21 cellular contexts compared by ENCODE assay signal in the genomic region with DNA sequence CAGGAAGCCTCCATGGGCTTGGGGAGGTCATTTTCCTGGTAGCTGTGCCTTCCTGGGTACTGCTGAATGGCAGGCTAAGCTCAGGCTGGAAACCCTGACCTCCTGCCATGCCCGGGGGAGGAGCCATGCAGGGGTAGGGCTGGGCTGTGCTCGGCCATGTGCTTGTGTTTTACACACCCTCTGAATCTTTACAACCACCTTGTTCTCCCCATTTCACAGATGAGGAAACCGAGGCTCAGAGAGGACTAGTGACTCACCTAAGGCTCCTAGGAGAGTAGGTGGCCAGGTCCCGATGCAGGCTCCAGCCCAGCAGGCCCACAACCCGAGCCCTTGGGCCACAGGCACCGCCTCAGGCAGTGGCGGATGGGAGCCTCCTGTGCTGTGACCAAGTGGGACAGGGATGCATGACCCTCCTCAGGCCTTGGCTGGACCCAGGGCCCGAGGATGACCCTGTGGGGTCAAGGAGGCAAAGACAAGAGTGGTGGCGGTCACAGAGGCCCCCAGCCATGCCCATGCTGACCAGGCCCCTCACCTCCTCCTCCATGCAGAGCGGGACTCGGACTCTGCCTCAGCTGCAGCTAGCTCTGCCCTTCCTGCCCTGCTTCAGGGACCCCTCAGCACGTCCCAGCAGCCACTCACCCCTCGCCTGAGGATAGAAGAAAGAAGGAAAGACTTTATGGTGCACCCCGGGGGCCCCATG.
DNase-seq lines count a peak whose midpoint lies in the region; ATAC-seq and TF ChIP-seq lines count a peak whose summit lies in the region.
"Had no signal": no experiment of that assay in that cellular context is flagged by ENCODE, and none has a peak within 500 bp of the region (broad histone marks: within the 10 kb centered on the region; RNA-seq: fewer than 3 reads in every experiment).

No MANE protein-coding gene starts in this region.

- H3K4me3 Mint-ChIP-seq in dendritic cell treated with granulocyte-macrophage colony-stimulating factor and Interleukin-4, amounts not matched to agents 40 ng/mL and 50 ng/mL, for 4 days = no peak overlapping the region
- H3K4me3 Mint-ChIP-seq in type B pancreatic cell = no peak overlapping the region
- H3K4me3 Mint-ChIP-seq: B cell; CD4-positive, alpha-beta T cell; H9; IgD-negative memory B cell had no signal

- H3K4me2 ChIP-seq in mesenchymal stem cell (ENCODE audit: low read length, poor library complexity, severe bottlenecking) = no peak overlapping the region

- H2BK5ac ChIP-seq in mesenchymal stem cell (ENCODE audit: low read depth, low read length, poor library complexity, severe bottlenecking) = no peak overlapping the region

- H3K4ac ChIP-seq in mesenchymal stem cell (ENCODE audit: low read depth in 1 of 2, low read length in 2 of 2) = peak overlapping the region in 1 of 2 experiments; percentile 59

- H3K18ac ChIP-seq in mesenchymal stem cell (ENCODE audit: low read depth in 1 of 2, low read length in 2 of 2) = peak overlapping the region; percentile 23 to 37

- no peak overlapping the region for H3K9ac ChIP-seq in mesenchymal stem cell (ENCODE audit: low read length)

- TF ChIP-seq POLR2A in testis (IDR thresholded peaks at IDR 0.05) = no peak

- intact Hi-C loops in Right ventricle myocardium inferior (cut with DNase I) (no loop called here), testis (cut with DNase I; ENCODE audit: low total_unique reads) (no loop called here)
- intact Hi-C loops in dendritic cell treated with granulocyte-macrophage colony-stimulating factor and Interleukin-4, amounts not matched to agents 40 ng/mL and 50 ng/mL, for 4 days (cut with micrococcal nuclease) = no loop called here

- H2AK5ac ChIP-seq in mesenchymal stem cell (ENCODE audit: low read length, severe bottlenecking) = no peak overlapping the region

- peak overlapping the region in 1 of 2 experiments; percentile 70 for H2BK12ac ChIP-seq in mesenchymal stem cell (ENCODE audit: low read length in 2 of 2)

- no peaks in the 10 kb centered on the region for H3K36me3 Mint-ChIP-seq in dendritic cell treated with granulocyte-macrophage colony-stimulating factor and Interleukin-4, amounts not matched to agents 40 ng/mL and 50 ng/mL, for 4 days (ENCODE audit: low read depth)
- H3K36me3 Mint-ChIP-seq in type B pancreatic cell = peaks cover 4% of the 10 kb centered on the region

- peak; percentile 37 for DNase-seq in Right ventricle myocardium inferior (ENCODE audit: missing footprints)
- no peak for DNase-seq in right atrium auricular region (ENCODE audit: low spot score)
- no peak for DNase-seq in mesenchymal stem cell
- DNase-seq in testis = no peak
- no peak for DNase-seq in type B pancreatic cell (ENCODE audit: extremely low spot score, unreplicated experiment)
- no peak for DNase-seq in germinal center (ENCODE audit: low spot score)
- DNase-seq: Caco-2; CD4-positive, alpha-beta T cell; GDM1; H9; Kasumi-1; MG63; NCI-H1092; NCI-H146; NCI-H2029 treated with DMSO at 0.1 percent for 48 hours; NCI-H2171 treated with DMSO at 0.1 percent for 48 hours; NCI-H774 had no signal

- no peak overlapping the region for H3K4me3 ChIP-seq in right atrium auricular region
- no peak overlapping the region for H3K4me3 ChIP-seq in mesenchymal stem cell (ENCODE audit: insufficient read depth in 1 of 2, low read depth in 1 of 2, low read length in 2 of 2)
- no peak overlapping the region for H3K4me3 ChIP-seq in testis
- H3K4me3 ChIP-seq: MG63 had no signal

- no peak for ATAC-seq in Right ventricle myocardium inferior

- H3K27me3 ChIP-seq in right atrium auricular region = no peaks in the 10 kb centered on the region
- H3K27me3 ChIP-seq in mesenchymal stem cell (ENCODE audit: control insufficient read depth in 1 of 2, insufficient read depth in 1 of 2, low read length in 2 of 2) = no peaks in the 10 kb centered on the region
- no peaks in the 10 kb centered on the region for H3K27me3 ChIP-seq in testis
- H3K27me3 ChIP-seq: MG63 had no signal

- H3K23ac ChIP-seq in mesenchymal stem cell (ENCODE audit: low read length in 2 of 2) = no peak overlapping the region

- H3K27me3 Mint-ChIP-seq in dendritic cell treated with granulocyte-macrophage colony-stimulating factor and Interleukin-4, amounts not matched to agents 40 ng/mL and 50 ng/mL, for 4 days = peaks cover 32% of the 10 kb centered on the region
- no peaks in the 10 kb centered on the region for H3K27me3 Mint-ChIP-seq in type B pancreatic cell
- H3K27me3 Mint-ChIP-seq: CD4-positive, alpha-beta T cell had no signal

- no peak for TF ChIP-seq CTCF in right atrium auricular region (IDR thresholded peaks at IDR 0.05)
- TF ChIP-seq CTCF in testis (IDR thresholded peaks at IDR 0.05) = no peak
- TF ChIP-seq CTCF in type B pancreatic cell (conservative IDR thresholded peaks at IDR 0.05) = no peak

- WGBS in mesenchymal stem cell = 92% methylated on average over 11 of the region's 14 CpGs
- WGBS in testis, 2 donors = 80 to 96% methylated on average over 11 to 13 of the region's 14 CpGs

- H2AFZ ChIP-seq in mesenchymal stem cell (ENCODE audit: low read depth, low read length) = no peak overlapping the region

- peak overlapping the region; percentile 72 for H4K91ac ChIP-seq in mesenchymal stem cell (ENCODE audit: low read length)

- no peak overlapping the region for H3K14ac ChIP-seq in mesenchymal stem cell (ENCODE audit: low read length in 2 of 2)

- no peak overlapping the region for H2BK120ac ChIP-seq in mesenchymal stem cell (ENCODE audit: low read depth, low read length)

- H3K9me3 ChIP-seq in right atrium auricular region (no peaks in the 10 kb centered on the region), mesenchymal stem cell (ENCODE audit: control insufficient read depth, low read length) (no peaks in the 10 kb centered on the region), testis (no peaks in the 10 kb centered on the region)
- H3K9me3 ChIP-seq: Caco-2, MG63 had no signal

- H2BK15ac ChIP-seq in mesenchymal stem cell (ENCODE audit: low read depth, poor library complexity, severe bottlenecking) = peak overlapping the region; percentile 34

- H3K79me1 ChIP-seq in mesenchymal stem cell (replicated peaks; ENCODE audit: low read length, poor library complexity, severe bottlenecking) = no peaks in the 10 kb centered on the region

- peaks cover 0 to 43% of the 10 kb centered on the region in 2 donors for H3K4me1 ChIP-seq in right atrium auricular region
- peaks cover 18% of the 10 kb centered on the region for H3K4me1 ChIP-seq in mesenchymal stem cell (ENCODE audit: control insufficient read depth, insufficient read depth, low read depth, low read length)
- peaks cover 45% of the 10 kb centered on the region for H3K4me1 ChIP-seq in testis
- H3K4me1 ChIP-seq: Caco-2 had no signal

- H3K4me1 Mint-ChIP-seq in dendritic cell treated with granulocyte-macrophage colony-stimulating factor and Interleukin-4, amounts not matched to agents 40 ng/mL and 50 ng/mL, for 4 days (ENCODE audit: low read depth) = peaks cover 47% of the 10 kb centered on the region
- H3K4me1 Mint-ChIP-seq in type B pancreatic cell (ENCODE audit: unreplicated experiment) = peaks cover 8% of the 10 kb centered on the region
- H3K4me1 Mint-ChIP-seq: B cell had no signal

- H3K36me3 ChIP-seq in right atrium auricular region (no peaks in the 10 kb centered on the region), mesenchymal stem cell (ENCODE audit: control insufficient read depth in 1 of 2, insufficient read depth in 2 of 2, low read depth in 1 of 2, low read length in 2 of 2) (peaks cover 0 to 3% of the 10 kb centered on the region in 2 experiments), testis (ENCODE audit: low read depth, missing control alignments) (no peaks in the 10 kb centered on the region)
- H3K36me3 ChIP-seq: MG63 had no signal

- peaks cover 11% of the 10 kb centered on the region for H3K9me3 Mint-ChIP-seq in dendritic cell treated with granulocyte-macrophage colony-stimulating factor and Interleukin-4, amounts not matched to agents 40 ng/mL and 50 ng/mL, for 4 days
- no peaks in the 10 kb centered on the region for H3K9me3 Mint-ChIP-seq in type B pancreatic cell
- H3K9me3 Mint-ChIP-seq: CD4-positive, alpha-beta T cell had no signal

- H3K27ac Mint-ChIP-seq in dendritic cell treated with granulocyte-macrophage colony-stimulating factor and Interleukin-4, amounts not matched to agents 40 ng/mL and 50 ng/mL, for 4 days = peak overlapping the region; percentile 34
- H3K27ac Mint-ChIP-seq in type B pancreatic cell = no peak overlapping the region
- H3K27ac Mint-ChIP-seq: B cell; CD4-positive, alpha-beta T cell; IgD-negative memory B cell had no signal

- no peak overlapping the region for H3K27ac ChIP-seq in right atrium auricular region
- H3K27ac ChIP-seq in mesenchymal stem cell (ENCODE audit: low read length, poor library complexity, severe bottlenecking) = no peak overlapping the region
- H3K27ac ChIP-seq in testis = peak overlapping the region; percentile 61 to 67
- H3K27ac ChIP-seq: HL-60 had no signal

- H4K8ac ChIP-seq in mesenchymal stem cell (ENCODE audit: low read length) = peak overlapping the region; percentile 32

Comparison
In these comparisons a context has a peak if more than half of its experiments do, and no peak if none do; other contexts are left out.
1. H3K27ac ChIP-seq: peak in testis (2 of 2); none in right atrium auricular region (0 of 2) and mesenchymal stem cell (single experiment).